ENCODE assay signal across 19 cellular contexts in genomic region chr2:242038166-242038927, GRCh38.
DNase-seq lines count a peak whose midpoint lies in the region; ATAC-seq, FAIRE-seq and TF ChIP-seq lines count a peak whose summit lies in the region.
"Had no signal": no experiment of that assay in that cellular context is flagged by ENCODE, and none has a peak within 500 bp of the region (broad histone marks: within the 10 kb centered on the region; RNA-seq: fewer than 3 reads in every experiment).

No MANE protein-coding gene starts in this region.

- H2BK12ac ChIP-seq in H9 (ENCODE audit: insufficient read length, low read depth, low read length), result no peak overlapping the region

- FAIRE-seq in HepG2 (lab: Jason Lieb, UNC), result peak; percentile 70

- H3K23me2 ChIP-seq in H9 (ENCODE audit: insufficient read length, low read depth, low read length, poor library complexity, severe bottlenecking), result no peaks in the 10 kb centered on the region

- H4K91ac ChIP-seq in H9 (ENCODE audit: insufficient read length, low read depth, low read length), result no peak overlapping the region

- peak; percentile 68 for ATAC-seq in HepG2
- no peak for ATAC-seq in sciatic nerve
- ATAC-seq: CD8-positive, alpha-beta T cell had no signal

- H2AK5ac ChIP-seq in H9 (ENCODE audit: insufficient read length, low read length), result no peak overlapping the region

- peaks cover 0 to 9% of the 10 kb centered on the region in 2 experiments; a peak in 3 of 5 replicates for H3K9me3 Mint-ChIP-seq in H9
- H3K9me3 Mint-ChIP-seq: CD8-positive, alpha-beta T cell had no signal

- H3K4me3 Mint-ChIP-seq in H9, result no peak overlapping the region
- H3K4me3 Mint-ChIP-seq: B cell; CD8-positive, alpha-beta T cell had no signal

- no peak for TF ChIP-seq POLR2A in HepG2 (IDR thresholded peaks at IDR 0.05; ENCODE audit: insufficient read depth in 1 of 2, low read depth in 2 of 2, low read length in 2 of 2)

- in situ Hi-C loops in SK-MEL-5 (cut with HindIII; ENCODE audit: low pct_unique_long_range_greater_than_20kb, low sequenced_read_pairs) (no loop called here), HepG2 (cut with HindIII; ENCODE audit: extremely low pct_ligation_motif_present, low pct_unique_long_range_greater_than_20kb) (no loop called here)

- no peak overlapping the region for H2BK15ac ChIP-seq in H9 (ENCODE audit: low read depth, low read length)

- no peaks in the 10 kb centered on the region for H3K79me1 ChIP-seq in H9 (ENCODE audit: insufficient read depth, low read depth, low read length, poor library complexity, severe bottlenecking)

- H3K4me3 ChIP-seq in HepG2 (replicated peaks in 1 of 3; ENCODE audit: insufficient read depth in 1 of 3, low read depth in 2 of 3, low read length in 3 of 3), result peak overlapping the region in 1 of 3 experiments; percentile 44; a peak in 1 of 6 replicates
- H3K4me3 ChIP-seq: SJCRH30 had no signal

- DNase-seq in H9 (peak; percentile 20), SK-MEL-5 (ENCODE audit: low read depth, low spot score) (peak; percentile 48), HepG2 (ENCODE audit: low spot score) (peak; percentile 67), sciatic nerve (ENCODE audit: low spot score) (peak; percentile 15), iPS-NIHi11 (ENCODE audit: low spot score) (no peak), cardiac septum (ENCODE audit: low spot score) (no peak)
- DNase-seq in activated CD4-positive, alpha-beta T cell treated with anti-CD3 and anti-CD28 coated beads for 4 hours, result no peak
- DNase-seq: DMS 273 treated with DMSO at 0.1 percent for 48 hours, EL, GOT3, IMR-90, NCI-H1417, NCI-H2029, NCI-H524, OCI-M1, RPMI8226, SJCRH30 had no signal

- POLR2A ChIA-PET in HepG2 (lab: Yijun Ruan, JAX), result interaction anchor here (1.1 to 1.6 kb wide), 2 partner anchors 13 to 43 kb away, joined by 4 read pairs; no protein-coding TSS in a partner anchor

- no peak overlapping the region for H3K27ac ChIP-seq in H9 (ENCODE audit: insufficient read length, low read depth, low read length)
- no peak overlapping the region for H3K27ac ChIP-seq in HepG2 (ENCODE audit: extremely low read length, insufficient read depth, low read length)
- H3K27ac ChIP-seq: SJCRH30 had no signal

- H3K4me1 ChIP-seq in H9 (ENCODE audit: insufficient read depth, low read length) (no peaks in the 10 kb centered on the region), HepG2 (ENCODE audit: insufficient read depth, low read length) (peaks cover 68% of the 10 kb centered on the region)
- H3K4me1 ChIP-seq: SJCRH30 had no signal

- TF ChIP-seq RAD21 in HepG2 (CRISPR knock-in tag; IDR thresholded peaks at IDR 0.05), result no peak

- no peak for TF ChIP-seq CTCF in H9 (conservative IDR thresholded peaks at IDR 0.05)
- TF ChIP-seq CTCF in HepG2 (CRISPR knock-in tag; IDR thresholded peaks at IDR 0.05), result peak; percentile 61

- H3K27ac Mint-ChIP-seq in H9, result no peak overlapping the region
- H3K27ac Mint-ChIP-seq: B cell; CD8-positive, alpha-beta T cell had no signal

- H3K9me3 ChIP-seq in H9 (ENCODE audit: control insufficient read depth, low read depth, low read length), result no peaks in the 10 kb centered on the region
- no peaks in the 10 kb centered on the region for H3K9me3 ChIP-seq in HepG2 (ENCODE audit: low read length)
- H3K9me3 ChIP-seq: SJCRH30 had no signal

- no peaks in the 10 kb centered on the region for H3K36me3 ChIP-seq in HepG2 (replicated peaks in 1 of 2; ENCODE audit: control insufficient read depth in 1 of 2, insufficient read depth in 2 of 2, low read length in 2 of 2)
- H3K36me3 ChIP-seq: SJCRH30 had no signal

- peaks cover 0 to 2% (median 0%) of the 10 kb centered on the region in 3 experiments; a peak in 1 of 7 replicates for H3K36me3 Mint-ChIP-seq in H9 (ENCODE audit: insufficient read depth in 1 of 3, low read depth in 3 of 3)
- H3K36me3 Mint-ChIP-seq: CD8-positive, alpha-beta T cell had no signal

- no peak overlapping the region for H3K4ac ChIP-seq in H9 (ENCODE audit: low read depth, low read length)

- H3K79me2 ChIP-seq in H9 (ENCODE audit: insufficient read depth, low read length), result no peaks in the 10 kb centered on the region
- no peaks in the 10 kb centered on the region for H3K79me2 ChIP-seq in HepG2 (ENCODE audit: insufficient read depth, low read length)

- peaks cover 13 to 23% of the 10 kb centered on the region in 2 experiments for H3K4me1 Mint-ChIP-seq in H9

- no peak for TF ChIP-seq EP300 in HepG2 (IDR thresholded peaks at IDR 0.05; ENCODE audit: low read depth in 2 of 2, low read length in 2 of 2)
- no peak for TF ChIP-seq EP300 in HepG2 (CRISPR knock-in tag; IDR thresholded peaks at IDR 0.05; ENCODE audit: borderline replicate concordance)

- H2BK120ac ChIP-seq in H9 (ENCODE audit: low read depth, low read length, poor library complexity, severe bottlenecking), result no peak overlapping the region

- peaks cover 4% of the 10 kb centered on the region; the same call in 1 of the 2 replicates for H3K27me3 ChIP-seq in H9 (ENCODE audit: insufficient read depth, low read length)
- peaks cover 14 to 50% of the 10 kb centered on the region in 2 experiments for H3K27me3 ChIP-seq in HepG2 (ENCODE audit: control insufficient read depth in 1 of 2, insufficient read depth in 2 of 2, low read length in 2 of 2)

- H4K8ac ChIP-seq in H9 (replicated peaks; ENCODE audit: insufficient read length, low read depth, low read length), result no peak overlapping the region

- CTCF ChIA-PET in HepG2 (lab: Yijun Ruan, JAX; ENCODE audit: low intra/inter-chr PET ratio, low total read pairs), result no interaction called here

- H3K4me2 ChIP-seq in H9 (ENCODE audit: insufficient read depth, insufficient read length, low read length) (no peak overlapping the region), HepG2 (ENCODE audit: low read depth, low read length) (peak overlapping the region; percentile 62)

- WGBS in H9 (ENCODE audit: extremely low coverage, insufficient read length, low lambda C conversion rate), result no CpG with 5 or more reads among the region's 20 CpGs
- 58% methylated on average over 20 of the region's 20 CpGs for WGBS in HepG2 (ENCODE audit: low lambda C conversion rate)

- intact Hi-C loops in HepG2 (cut with micrococcal nuclease; ENCODE audit: unreplicated experiment) (loop anchor here (5.0 kb wide), 1 partner anchor 49 kb away; no protein-coding TSS in a partner anchor), sciatic nerve (cut with DNase I) (no loop called here), cardiac septum (cut with DNase I) (no loop called here)

- no peak overlapping the region for H2AFZ ChIP-seq in H9 (ENCODE audit: low read length)
- H2AFZ ChIP-seq in HepG2 (ENCODE audit: low read length), result no peak overlapping the region

- H3K14ac ChIP-seq in H9 (ENCODE audit: insufficient read depth, low read length), result no peak overlapping the region

- H3K18ac ChIP-seq in H9 (ENCODE audit: insufficient read length, low read depth, low read length), result no peak overlapping the region

- H4K20me1 ChIP-seq in H9 (ENCODE audit: control insufficient read depth, insufficient read depth, insufficient read length) (peaks cover 2% of the 10 kb centered on the region), HepG2 (ENCODE audit: insufficient read depth, low read length) (no peaks in the 10 kb centered on the region)

- H3K23ac ChIP-seq in H9 (ENCODE audit: insufficient read length, low read depth, low read length), result no peak overlapping the region

- peaks cover 99% of the 10 kb centered on the region for H3K27me3 Mint-ChIP-seq in H9 (ENCODE audit: low read depth)

- no peak overlapping the region for H3K56ac ChIP-seq in H9 (ENCODE audit: insufficient read length, low read depth, low read length)

- BruUV-seq in HepG2 (replicated peaks; lab: Mats Ljungman, UMichigan), result no TSS peak

- no peak overlapping the region for H2BK5ac ChIP-seq in H9 (ENCODE audit: insufficient read length, low read length)

- no peak overlapping the region for H3K9ac ChIP-seq in H9 (ENCODE audit: extremely low read depth, insufficient read length, low read length)
- H3K9ac ChIP-seq in HepG2 (ENCODE audit: insufficient read depth, low read depth, low read length), result 0 out of 2 replicates have a peak overlapping the region, but pooled peaks have one; percentile 6

- no peak overlapping the region for H2BK20ac ChIP-seq in H9 (ENCODE audit: low read depth, low read length, poor library complexity, severe bottlenecking)

- H4K5ac ChIP-seq in H9 (ENCODE audit: insufficient read length, low read depth, low read length), result no peak overlapping the region

- no peak overlapping the region for H3T11ph ChIP-seq in H9 (ENCODE audit: low read length)

TF ChIP-seq in HepG2, 621 proteins besides CTCF, POLR2A, EP300 and RAD21 (continues in another document):
- TF ChIP-seq TARDBP (CRISPR knock-in tag; IDR thresholded peaks at IDR 0.05), result 0 out of 2 replicates have a peak, but pooled peaks have one; percentile 48
- 0 out of 2 replicates have a peak, but pooled peaks have one; percentile 36 for TF ChIP-seq ZZZ3 (CRISPR knock-in tag; IDR thresholded peaks at IDR 0.05; ENCODE audit: borderline replicate concordance)
- no peak for TF ChIP-seq AGO2 (optimal IDR thresholded peaks at IDR 0.05; ENCODE audit: low read depth, low read length)
- no peak for TF ChIP-seq KAT8 (CRISPR knock-in tag; IDR thresholded peaks at IDR 0.05)
- TF ChIP-seq, protein P1, sequence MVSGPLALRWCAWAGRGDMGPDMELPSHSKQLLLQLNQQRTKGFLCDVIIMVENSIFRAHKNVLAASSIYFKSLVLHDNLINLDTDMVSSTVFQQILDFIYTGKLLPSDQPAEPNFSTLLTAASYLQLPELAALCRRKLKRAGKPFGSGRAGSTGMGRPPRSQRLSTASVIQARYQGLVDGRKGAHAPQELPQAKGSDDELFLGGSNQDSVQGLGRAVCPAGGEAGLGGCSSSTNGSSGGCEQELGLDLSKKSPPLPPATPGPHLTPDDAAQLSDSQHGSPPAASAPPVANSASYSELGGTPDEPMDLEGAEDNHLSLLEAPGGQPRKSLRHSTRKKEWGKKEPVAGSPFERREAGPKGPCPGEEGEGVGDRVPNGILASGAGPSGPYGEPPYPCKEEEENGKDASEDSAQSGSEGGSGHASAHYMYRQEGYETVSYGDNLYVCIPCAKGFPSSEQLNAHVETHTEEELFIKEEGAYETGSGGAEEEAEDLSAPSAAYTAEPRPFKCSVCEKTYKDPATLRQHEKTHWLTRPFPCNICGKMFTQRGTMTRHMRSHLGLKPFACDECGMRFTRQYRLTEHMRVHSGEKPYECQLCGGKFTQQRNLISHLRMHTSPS (CRISPR knock-in tag; IDR thresholded peaks at IDR 0.05; ENCODE audit: low read depth), result peak; percentile 42; the same call in 1 of the 2 replicates
- peak; percentile 56 for TF ChIP-seq SALL1 (CRISPR knock-in tag; IDR thresholded peaks at IDR 0.05)
- TF ChIP-seq ATF1 (CRISPR knock-in tag; IDR thresholded peaks at IDR 0.05), result no peak
- TF ChIP-seq ELF3 (CRISPR knock-in tag; IDR thresholded peaks at IDR 0.05), result 0 out of 2 replicates have a peak, but pooled peaks have one; percentile 32
- 0 out of 2 replicates have a peak, but pooled peaks have one; percentile 14 for TF ChIP-seq HOXA3 (CRISPR knock-in tag; IDR thresholded peaks at IDR 0.05)
- TF ChIP-seq GPN1 (CRISPR knock-in tag; IDR thresholded peaks at IDR 0.05; ENCODE audit: borderline replicate concordance), result no peak

Comparison
In these comparisons a context has a peak if more than half of its experiments do, and no peak if none do; other contexts are left out.
1. DNase-seq: peak in H9 (single experiment), SK-MEL-5 (single experiment), HepG2 (single experiment) and sciatic nerve (single experiment); none in activated CD4-positive, alpha-beta T cell treated with anti-CD3 and anti-CD28 coated beads for 4 hours (0 of 2), iPS-NIHi11 (single experiment) and cardiac septum (single experiment).